In genomic region chr3:37568813-37569212, GRCh38 we compare ENCODE assay signal across 3 cellular contexts.
DNase-seq lines count a peak whose midpoint lies in the region; ATAC-seq, FAIRE-seq and TF ChIP-seq lines count a peak whose summit lies in the region.
"Not testable (repeated sequence)": the region's sequence is repeated elsewhere in the genome, so short reads cannot be mapped to it uniquely, and the experiment has no call there.

No MANE protein-coding gene starts in this region.

- TF ChIP-seq CTCF in HEK293 (tag by site-specific recombination; IDR thresholded peaks at IDR 0.05); K562 (IDR thresholded peaks at IDR 0.05 in 2 of 3, conservative IDR thresholded peaks at IDR 0.05 in 1 of 3; ENCODE audit: insufficient read depth in 2 of 3, low read depth in 1 of 3, low read length in 3 of 3); endothelial cell (IDR thresholded peaks at IDR 0.05; ENCODE audit: unreplicated experiment): not testable (repeated sequence)

- ATAC-seq in K562 = not testable (repeated sequence)

- peaks cover 73% of the 10 kb centered on the region for H3K36me3 Mint-ChIP-seq in endothelial cell (ENCODE audit: low read depth, unreplicated experiment)

- H3K9me3 Mint-ChIP-seq in endothelial cell (ENCODE audit: unreplicated experiment) = not testable (repeated sequence)

- not testable (repeated sequence) for H3K27me3 ChIP-seq in K562 (ENCODE audit: control insufficient read depth in 2 of 2, insufficient read depth in 2 of 2, low read length in 2 of 2)

- peak overlapping the region; percentile 79 for H3K4me3 Mint-ChIP-seq in endothelial cell (ENCODE audit: unreplicated experiment)

- not testable (repeated sequence) for TF ChIP-seq EP300 in K562 (IDR thresholded peaks at IDR 0.05; ENCODE audit: low read length)

- TF ChIP-seq POLR2A in K562 (conservative IDR thresholded peaks at IDR 0.05) = not testable (repeated sequence)

- in situ Hi-C loops in K562 (cut with MboI) = not testable (repeated sequence)

- not testable (repeated sequence) for H2AFZ ChIP-seq in K562 (ENCODE audit: low read depth, low read length)

- intact Hi-C loops in K562 (cut with micrococcal nuclease) = not testable (repeated sequence)

- BruUV-seq in K562 (replicated peaks; lab: Mats Ljungman, UMichigan) = not testable (repeated sequence)

- POLR2A ChIA-PET in HEK293 (lab: Yijun Ruan, JAX); K562 (lab: Yijun Ruan, JAX): not testable (repeated sequence)

- H3K27me3 Mint-ChIP-seq in endothelial cell (ENCODE audit: unreplicated experiment) = not testable (repeated sequence)

- H3K4me3 ChIP-seq in HEK293 (ENCODE audit: low read depth, low read length); K562: not testable (repeated sequence)

- not testable (repeated sequence) for H3K27ac Mint-ChIP-seq in endothelial cell (ENCODE audit: unreplicated experiment)

- 0% methylated on average over 2 of the region's 2 CpGs for WGBS in K562 (ENCODE audit: insufficient coverage, low coverage, missing lambda C conversion rate)

- H3K4me1 Mint-ChIP-seq in endothelial cell (ENCODE audit: unreplicated experiment) = not testable (repeated sequence)

- CTCF ChIA-PET in HEK293 (lab: Yijun Ruan, JAX); K562 (lab: Yijun Ruan, JAX; ENCODE audit: low intra/inter-chr PET ratio): not testable (repeated sequence)

- not testable (repeated sequence) for FAIRE-seq in K562 (lab: Jason Lieb, UNC)

- not testable (repeated sequence) for H3K9me1 ChIP-seq in K562 (ENCODE audit: control insufficient read depth, insufficient read depth, low read length)

- H3K4me1 ChIP-seq in HEK293 (ENCODE audit: control insufficient read depth, insufficient read depth, low read length); K562 (replicated peaks in 1 of 2; ENCODE audit: control insufficient read depth in 2 of 2, insufficient read depth in 2 of 2, low read length in 2 of 2): not testable (repeated sequence)

- H3K9me3 ChIP-seq in HEK293 (ENCODE audit: control insufficient read depth, insufficient read depth, low read depth, low read length); K562 (replicated peaks; ENCODE audit: control insufficient read depth, insufficient read depth, low read depth, low read length): not testable (repeated sequence)

- H3K79me2 ChIP-seq in K562 (ENCODE audit: control insufficient read depth, insufficient read depth, low read length) = not testable (repeated sequence)

- not testable (repeated sequence) for TF ChIP-seq RAD21 in K562 (CRISPR knock-in tag; conservative IDR thresholded peaks at IDR 0.05 in 1 of 2, IDR thresholded peaks at IDR 0.05 in 1 of 2)

- H3K27ac ChIP-seq in HEK293 (ENCODE audit: extremely low read depth, low read depth, low read length); K562 (ENCODE audit: extremely low read depth, low read depth, low read length): not testable (repeated sequence)

- H3K9ac ChIP-seq in K562 (ENCODE audit: insufficient read depth in 1 of 2, low read depth in 2 of 2, low read length in 2 of 2) = not testable (repeated sequence)

- H3K4me2 ChIP-seq in K562 (ENCODE audit: insufficient read depth, low read length) = not testable (repeated sequence)

- H3K36me3 ChIP-seq in HEK293 (ENCODE audit: control insufficient read depth in 2 of 2, insufficient read depth in 1 of 2, low read length in 2 of 2); K562 (ENCODE audit: control insufficient read depth, insufficient read depth, low read length): not testable (repeated sequence)

- not testable (repeated sequence) for H4K20me1 ChIP-seq in K562 (replicated peaks; ENCODE audit: control insufficient read depth, insufficient read depth, low read length)

- DNase-seq in K562 (ENCODE audit: extremely low read depth in 1 of 4, low spot score in 3 of 4); endothelial cell (ENCODE audit: low spot score): not testable (repeated sequence)

TF ChIP-seq in HEK293, 187 proteins besides CTCF, POLR2A, EP300 and RAD21:
- peak; percentile 89 for TF ChIP-seq ZNF707 (tag by site-specific recombination; IDR thresholded peaks at IDR 0.05)
TF ChIP-seq in HEK293: peak in this region for 1; not testable (repeated sequence) for 186.

TF ChIP-seq in K562, 482 proteins besides CTCF, POLR2A, EP300 and RAD21:
- peak; percentile 95 for TF ChIP-seq ZNF707 (CRISPR knock-in tag; conservative IDR thresholded peaks at IDR 0.05)
- peak; percentile 44; the same call in 1 of the 2 replicates for TF ChIP-seq CBX5 (IDR thresholded peaks at IDR 0.05; ENCODE audit: borderline replicate concordance, low read depth)
TF ChIP-seq in K562: peak in this region for 2; not testable (repeated sequence) for 480.
